ENCODE assay signal across 1 cellular context in genomic region chrX:107955337-107955736, GRCh38. TPM values are rescaled to one million over a fixed set of nuclear protein-coding genes. Genes with fewer than 3 reads are reported as not detected.
"Had no signal": no experiment of that assay in that cellular context is flagged by ENCODE, and none has a peak within 500 bp of the region (broad histone marks: within the 10 kb centered on the region; RNA-seq: fewer than 3 reads in every experiment).

No MANE protein-coding gene starts in this region.

RNA-seq across cellular contexts. Expression of gene TEX13B, which starts 26.8 kb away (rescaled TPM):
- total RNA-seq: G401 had no signal
